15 cellular contexts compared by ENCODE assay signal in genomic region chr1:197181982-197182381, GRCh38. TPM values are rescaled to one million over a fixed set of nuclear protein-coding genes. Genes with fewer than 3 reads are reported as not detected.
DNase-seq lines count a peak whose midpoint lies in the region; ATAC-seq and TF ChIP-seq lines count a peak whose summit lies in the region.
"Had no signal": no experiment of that assay in that cellular context is flagged by ENCODE, and none has a peak within 500 bp of the region (broad histone marks: within the 10 kb centered on the region; RNA-seq: fewer than 3 reads in every experiment).

No MANE protein-coding gene starts in this region.

- H3K9me3 Mint-ChIP-seq in GM23338, result no peaks in the 10 kb centered on the region
- H3K9me3 Mint-ChIP-seq: activated T-helper 1 cell treated with anti-CD3 and anti-CD28 coated beads, Interleukin-12 subunit alpha, Interleukin-12 subunit beta, Interleukin-2, Interleukin-4 antibody, amounts not matched to agents 30 ng/mL and 10 ng/mL and 1 ng/mL, durations not matched to agents 14 hours and 24 hours and 36 hours had no signal

- H2AFZ ChIP-seq in GM23338, result no peak overlapping the region
- H2AFZ ChIP-seq: neural progenitor cell had no signal

- no peak overlapping the region for H3K27ac Mint-ChIP-seq in GM23338
- H3K27ac Mint-ChIP-seq: activated T-helper 1 cell treated with anti-CD3 and anti-CD28 coated beads, Interleukin-12 subunit alpha, Interleukin-12 subunit beta, Interleukin-2, Interleukin-4 antibody, amounts not matched to agents 30 ng/mL and 10 ng/mL and 1 ng/mL, durations not matched to agents 14 hours and 24 hours and 36 hours; neural progenitor cell had no signal

- no peaks in the 10 kb centered on the region for H3K9me2 ChIP-seq in GM23338 (ENCODE audit: insufficient read depth)

- H3K27me3 Mint-ChIP-seq in GM23338 (ENCODE audit: insufficient read depth, low read depth, poor library complexity), result no peaks in the 10 kb centered on the region

- no peak overlapping the region for H3K4me3 Mint-ChIP-seq in GM23338
- H3K4me3 Mint-ChIP-seq: activated T-helper 1 cell treated with anti-CD3 and anti-CD28 coated beads, Interleukin-12 subunit alpha, Interleukin-12 subunit beta, Interleukin-2, Interleukin-4 antibody, amounts not matched to agents 30 ng/mL and 10 ng/mL and 1 ng/mL, durations not matched to agents 14 hours and 24 hours and 36 hours; neural progenitor cell had no signal

- H3K79me2 ChIP-seq in GM23338 (replicated peaks; ENCODE audit: insufficient read depth), result no peaks in the 10 kb centered on the region

- 0 out of 2 replicates have a peak, but pooled peaks cover 3% of the 10 kb centered on the region for H4K20me1 ChIP-seq in GM23338 (replicated peaks; ENCODE audit: insufficient read depth)

- H3K36me3 ChIP-seq in GM23338 (ENCODE audit: insufficient read depth), result peaks cover 16% of the 10 kb centered on the region

- H3F3A ChIP-seq in GM23338 (replicated peaks; ENCODE audit: low read depth), result no peaks in the 10 kb centered on the region

- H3K4me2 ChIP-seq in GM23338, result no peak overlapping the region
- H3K4me2 ChIP-seq: neural progenitor cell had no signal

- TF ChIP-seq CTCF in GM23338 (conservative IDR thresholded peaks at IDR 0.05; ENCODE audit: low read depth in 2 of 2), result no peak

- no peaks in the 10 kb centered on the region for H3K4me1 Mint-ChIP-seq in GM23338
- H3K4me1 Mint-ChIP-seq: neural progenitor cell had no signal

- H3K27me3 ChIP-seq in GM23338 (ENCODE audit: insufficient read depth), result no peaks in the 10 kb centered on the region
- H3K27me3 ChIP-seq: foreskin keratinocyte, MG63, neural progenitor cell, tibial artery had no signal

- TF ChIP-seq POLR2A in GM18505 (IDR thresholded peaks at IDR 0.05; ENCODE audit: borderline replicate concordance, extremely low read depth, insufficient read depth, insufficient read length), result no peak

- peaks cover 21% of the 10 kb centered on the region; the same call in 2 of the 3 replicates for H3K36me3 Mint-ChIP-seq in GM23338 (ENCODE audit: low read depth)

- H3K4me3 ChIP-seq in GM23338, result no peak overlapping the region
- H3K4me3 ChIP-seq: MG63, neural progenitor cell, tibial artery had no signal

- H3K4me1 ChIP-seq in GM23338 (ENCODE audit: insufficient read depth), result no peaks in the 10 kb centered on the region
- H3K4me1 ChIP-seq: foreskin keratinocyte, neural progenitor cell, tibial artery had no signal

- no peak overlapping the region for H3K27ac ChIP-seq in GM23338 (ENCODE audit: low read depth)
- H3K27ac ChIP-seq: foreskin keratinocyte, neural progenitor cell, tibial artery had no signal

- no peak for DNase-seq in GM23338 (ENCODE audit: low spot score)
- DNase-seq in SK-N-DZ (ENCODE audit: low spot score), result no peak
- DNase-seq in activated CD4-positive, alpha-beta T cell treated with anti-CD3 and anti-CD28 coated beads for 1 hour, result no peak
- no peak for DNase-seq in HK-2 (ENCODE audit: unreplicated experiment)
- DNase-seq: foreskin keratinocyte, MG63, NCI-H526, small intestine, tibial artery had no signal

- ATAC-seq in GM18505 (IDR thresholded peaks at IDR 0.05; ENCODE audit: unreplicated experiment) (peak; percentile 54), GM21360 (IDR thresholded peaks at IDR 0.05; ENCODE audit: unreplicated experiment) (peak; percentile 56), HG02885 (IDR thresholded peaks at IDR 0.05; ENCODE audit: poor library complexity, unreplicated experiment) (peak; percentile 77), HG03520 (IDR thresholded peaks at IDR 0.05; ENCODE audit: unreplicated experiment) (peak; percentile 45), GM23338 (no peak)

TF ChIP-seq in GM23338, 12 proteins besides CTCF, POLR2A, EP300 and RAD21 (continues in another document):
- no peak for TF ChIP-seq POLR2AphosphoS5 (IDR thresholded peaks at IDR 0.05; ENCODE audit: low read depth)
- TF ChIP-seq NANOG (IDR thresholded peaks at IDR 0.05; ENCODE audit: borderline replicate concordance), result no peak
- TF ChIP-seq EZH2 (IDR thresholded peaks at IDR 0.05; ENCODE audit: low read depth, unreplicated experiment), result no peak
- TF ChIP-seq CREB1 (CRISPR knock-in tag; IDR thresholded peaks at IDR 0.05; ENCODE audit: low read depth), result no peak
- TF ChIP-seq ZNF462 (CRISPR knock-in tag; IDR thresholded peaks at IDR 0.05), result no peak

RNA-seq across cellular contexts. Expression of gene ZBTB41, which starts 19.1 kb away (rescaled TPM):
- 6.9 and 8.2 TPM in 2 replicates for total RNA-seq in GM23338 (2014; rRNA removed; shearing (Covaris generic))
- polyA plus RNA-seq in GM23338 (2016; fragmentation: Nextera tagmentation; extraction: Ambion mirVana), result 1.9 and 2.2 TPM in 2 replicates
- 4.7 and 5.2 TPM in 2 replicates for polyA plus RNA-seq in SK-N-DZ (2014; cell fraction: cytosol; rRNA removed)
- polyA plus RNA-seq in SK-N-DZ (2014; cell fraction: nucleus; rRNA removed), result 4.8 and 5.3 TPM in 2 replicates

RNA-seq across cellular contexts. Expression of gene ASPM, which starts 35.5 kb away (rescaled TPM):
- 64.9 and 65.4 TPM in 2 replicates for total RNA-seq in GM23338 (2014; rRNA removed; shearing (Covaris generic))
- polyA plus RNA-seq in GM23338 (2016; fragmentation: Nextera tagmentation; extraction: Ambion mirVana), result 35.6 and 36.8 TPM in 2 replicates
- 30.4 and 36.7 TPM in 2 replicates for polyA plus RNA-seq in SK-N-DZ (2014; cell fraction: cytosol; rRNA removed)
- 89.6 and 113 TPM in 2 replicates for polyA plus RNA-seq in SK-N-DZ (2014; cell fraction: nucleus; rRNA removed)
